ENCODE assay signal across 18 cellular contexts in the genomic region with DNA sequence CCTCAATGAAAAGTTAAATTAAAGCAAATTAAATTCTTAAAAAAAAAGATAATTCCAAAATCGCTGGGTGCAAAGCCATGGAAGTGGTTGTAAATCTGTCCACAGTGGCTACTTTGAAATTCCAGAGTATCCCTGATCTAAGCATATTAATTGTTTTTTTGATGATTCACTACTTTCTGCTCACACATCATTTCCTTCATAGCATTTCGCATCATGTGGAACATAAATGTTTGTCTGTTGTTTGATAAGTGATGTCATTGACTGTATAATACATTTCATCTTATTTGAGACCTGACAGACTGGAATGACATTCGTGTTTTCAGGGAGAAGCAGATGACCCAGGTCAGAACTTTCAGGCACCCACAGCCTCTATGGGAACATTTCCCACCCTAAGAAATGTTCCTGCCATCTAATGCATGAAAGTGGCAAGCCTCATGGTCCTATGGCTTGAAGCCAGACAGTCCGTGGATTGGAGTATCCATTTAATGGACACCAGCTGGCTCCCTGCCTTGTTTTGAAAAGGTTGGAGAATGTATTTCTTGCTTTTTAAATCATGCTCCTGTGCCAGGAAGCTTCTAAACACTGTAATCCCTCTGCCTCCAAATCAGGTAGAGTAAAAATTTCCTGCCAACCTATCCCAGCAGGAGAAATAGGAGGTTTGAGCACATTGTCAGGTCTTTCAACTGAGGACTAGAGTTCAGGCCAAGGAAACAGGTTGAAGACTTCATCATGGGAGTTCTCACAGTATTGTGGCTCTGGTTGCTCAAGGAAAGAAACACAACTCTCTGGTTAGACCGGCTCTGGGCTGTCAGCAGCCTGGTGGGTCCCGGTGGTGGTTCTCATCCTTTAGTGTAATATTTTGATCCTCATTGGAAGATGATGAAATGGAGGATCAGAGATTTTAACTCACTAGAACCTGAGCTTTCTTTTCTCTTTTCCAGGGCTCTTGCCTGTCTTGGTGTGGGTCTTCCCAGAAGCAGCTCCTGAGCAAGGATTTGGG.
"Had no signal": no experiment of that assay in that cellular context is flagged by ENCODE, and none has a peak within 500 bp of the region (broad histone marks: within the 10 kb centered on the region; RNA-seq: fewer than 3 reads in every experiment).

No MANE protein-coding gene starts in this region.

- DNase-seq: activated CD4-positive, alpha-beta T cell treated with anti-CD3 and anti-CD28 coated beads, Interleukin-2, amount 10 ng/mL, durations not matched to agents 7 days and 5 days; activated CD8-positive, alpha-beta memory T cell treated with anti-CD3 and anti-CD28 coated beads, Interleukin-2, amount 50 U/mL, for 4 hours; activated effector memory CD4-positive, alpha-beta T cell treated with Interleukin-2 at 50 U/mL for 16 hours; activated naive CD4-positive, alpha-beta T cell treated with anti-CD3 and anti-CD28 coated beads, Interleukin-2, amount 50 U/mL, for 16 hours; activated T-cell treated with anti-CD3 and anti-CD28 coated beads, Interleukin-2, amount 50 U/mL, for 4 hours; adrenal gland; effector memory CD4-positive, alpha-beta T cell; immature natural killer cell; mesenchymal stem cell; naive thymus-derived CD8-positive, alpha-beta T cell; pancreas; sigmoid colon; stimulated activated CD4-positive, alpha-beta T cell treated with anti-CD3 and anti-CD28 coated beads, Interleukin-4, amount 100 ng/mL, for 24 hours; stomach had no signal

- H3K9me3 Mint-ChIP-seq: activated CD4-positive, alpha-beta T cell treated with anti-CD3 and anti-CD28 coated beads, Interleukin-2, amount 10 ng/mL, durations not matched to agents 7 days and 5 days; activated T-cell treated with anti-CD3 and anti-CD28 coated beads, Interleukin-2, amount 50 U/mL, for 4 hours; dendritic cell treated with granulocyte-macrophage colony-stimulating factor and Interleukin-4, amounts not matched to agents 40 ng/mL and 50 ng/mL, for 4 days; immature natural killer cell; naive thymus-derived CD8-positive, alpha-beta T cell; stimulated activated effector memory CD8-positive, alpha-beta T cell treated with anti-CD3 and anti-CD28 coated beads, Interleukin-12 subunit alpha, Interleukin-12 subunit beta, amount 100 ng/mL, for 72 hours had no signal

- H3K36me3 Mint-ChIP-seq: immature natural killer cell; naive thymus-derived CD8-positive, alpha-beta T cell; stimulated activated effector memory CD8-positive, alpha-beta T cell treated with anti-CD3 and anti-CD28 coated beads, Interleukin-12 subunit alpha, Interleukin-12 subunit beta, amount 100 ng/mL, for 72 hours had no signal

- H3K27ac Mint-ChIP-seq: activated CD4-positive, alpha-beta T cell treated with anti-CD3 and anti-CD28 coated beads, Interleukin-2, amount 10 ng/mL, durations not matched to agents 7 days and 5 days; dendritic cell treated with granulocyte-macrophage colony-stimulating factor and Interleukin-4, amounts not matched to agents 40 ng/mL and 50 ng/mL, for 4 days; immature natural killer cell; stimulated activated effector memory CD8-positive, alpha-beta T cell treated with anti-CD3 and anti-CD28 coated beads, Interleukin-12 subunit alpha, Interleukin-12 subunit beta, amount 100 ng/mL, for 72 hours; type B pancreatic cell had no signal

- H3K4me1 Mint-ChIP-seq: activated CD4-positive, alpha-beta T cell treated with anti-CD3 and anti-CD28 coated beads, Interleukin-2, amount 10 ng/mL, durations not matched to agents 7 days and 5 days; immature natural killer cell; naive thymus-derived CD8-positive, alpha-beta T cell; stimulated activated effector memory CD8-positive, alpha-beta T cell treated with anti-CD3 and anti-CD28 coated beads, Interleukin-12 subunit alpha, Interleukin-12 subunit beta, amount 100 ng/mL, for 72 hours had no signal

- H3K4me3 Mint-ChIP-seq: activated CD4-positive, alpha-beta T cell treated with anti-CD3 and anti-CD28 coated beads, Interleukin-2, amount 10 ng/mL, durations not matched to agents 7 days and 5 days; activated T-cell treated with anti-CD3 and anti-CD28 coated beads, Interleukin-2, amount 50 U/mL, for 4 hours; dendritic cell treated with granulocyte-macrophage colony-stimulating factor and Interleukin-4, amounts not matched to agents 40 ng/mL and 50 ng/mL, for 4 days; immature natural killer cell; naive thymus-derived CD8-positive, alpha-beta T cell; stimulated activated effector memory CD8-positive, alpha-beta T cell treated with anti-CD3 and anti-CD28 coated beads, Interleukin-12 subunit alpha, Interleukin-12 subunit beta, amount 100 ng/mL, for 72 hours; type B pancreatic cell had no signal

- H3K27me3 Mint-ChIP-seq: activated CD4-positive, alpha-beta T cell treated with anti-CD3 and anti-CD28 coated beads, Interleukin-2, amount 10 ng/mL, durations not matched to agents 7 days and 5 days; dendritic cell treated with granulocyte-macrophage colony-stimulating factor and Interleukin-4, amounts not matched to agents 40 ng/mL and 50 ng/mL, for 4 days; type B pancreatic cell had no signal

- ATAC-seq: activated CD4-positive, CD25-positive, alpha-beta regulatory T cell treated with anti-CD3 and anti-CD28 coated beads, Interleukin-2, amount 50 U/mL, for 24 hours; activated T-cell treated with anti-CD3 and anti-CD28 coated beads, Interleukin-2, amount 50 U/mL, for 4 hours; naive thymus-derived CD8-positive, alpha-beta T cell; pancreas; stimulated activated effector memory CD8-positive, alpha-beta T cell treated with anti-CD3 and anti-CD28 coated beads, Interleukin-12 subunit alpha, Interleukin-12 subunit beta, amount 100 ng/mL, for 72 hours had no signal
